Comparison of ENCODE assay signal across 8 cellular contexts in the genomic region with DNA sequence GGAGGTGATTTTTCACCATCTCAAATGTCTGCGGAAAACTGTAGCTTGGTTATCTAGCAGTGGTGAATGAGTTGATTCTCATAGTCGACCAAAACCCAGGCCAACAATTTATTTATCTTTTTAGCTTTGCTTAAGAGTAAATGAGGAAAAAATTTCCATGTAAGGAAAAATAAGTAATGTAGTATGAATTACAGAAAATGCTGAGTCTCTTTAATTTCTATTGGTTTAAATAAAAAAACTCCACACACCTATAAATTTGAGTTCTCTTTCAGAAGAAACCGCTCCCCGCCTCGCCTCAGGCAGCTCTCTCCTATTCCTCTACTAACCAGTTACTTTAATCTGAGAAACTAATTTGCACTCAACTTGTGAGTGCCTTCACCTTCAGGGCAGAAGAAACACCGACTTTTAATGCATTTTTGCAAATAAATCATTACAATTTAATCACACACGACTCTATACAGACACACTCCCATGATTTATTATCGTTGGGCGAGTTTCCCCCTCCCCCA. TPM values are rescaled to one million over a fixed set of nuclear protein-coding genes. Genes with fewer than 3 reads are reported as not detected.
A peak's percentile ranks its signal among the peaks of the same experiment; 100 is the strongest.
DNase-seq lines count a peak whose midpoint lies in the region; ATAC-seq, FAIRE-seq and TF ChIP-seq lines count a peak whose summit lies in the region.

No MANE protein-coding gene starts in this region.

- no peak for FAIRE-seq in HTR-8/SVneo (lab: Jason Lieb, UNC)

- DNase-seq in adrenal gland = no peak
- no peak for DNase-seq in lower lobe of right lung
- DNase-seq in NCI-H2196 (lab: John Stamatoyannopoulos, UW; ENCODE audit: unreplicated experiment) = no peak
- no peak for DNase-seq in HTR-8/SVneo (ENCODE audit: insufficient read length, low spot score)
- DNase-seq in NCI-H2081 (lab: John Stamatoyannopoulos, UW) = no peak

- H3K9me3 ChIP-seq in adrenal gland (replicated peaks in 1 of 3) (peaks cover 0 to 6% (median 0%) of the 10 kb centered on the region in 3 donors), lower lobe of right lung (peaks cover 4% of the 10 kb centered on the region)

- TF ChIP-seq CTCF in GM12875 (IDR thresholded peaks at IDR 0.05; ENCODE audit: borderline replicate concordance, insufficient read depth, low read depth, low read length) = no peak
- no peak for TF ChIP-seq CTCF in adrenal gland (IDR thresholded peaks at IDR 0.05)
- TF ChIP-seq CTCF in lower lobe of right lung (IDR thresholded peaks at IDR 0.05) = no peak

- no peak for TF ChIP-seq POLR2A in adrenal gland (IDR thresholded peaks at IDR 0.05)

- H3K4me3 ChIP-seq in GM12875 (ENCODE audit: low read depth, low read length) (peak overlapping the region; percentile 83), adrenal gland (peak overlapping the region; percentile 34 to 86 (median 64)), lower lobe of right lung (peak overlapping the region; percentile 86)

- H3K27ac ChIP-seq in adrenal gland (peak overlapping the region in 2 of 5 donors; percentile 68 to 75), lower lobe of right lung (no peak overlapping the region)

- no peaks in the 10 kb centered on the region for H3K36me3 ChIP-seq in adrenal gland (replicated peaks in 1 of 2)
- H3K36me3 ChIP-seq in lower lobe of right lung = no peaks in the 10 kb centered on the region

- H3K27me3 ChIP-seq in adrenal gland (peaks cover 41% of the 10 kb centered on the region), lower lobe of right lung (ENCODE audit: low read depth) (peaks cover 49% of the 10 kb centered on the region)

- WGBS in adrenal gland, 4 donors = 8 to 12% (median 11%) methylated on average over 9 of the region's 9 CpGs

- H3K4me1 ChIP-seq in adrenal gland (replicated peaks in 1 of 2) (peaks cover 13 to 35% of the 10 kb centered on the region in 2 donors), lower lobe of right lung (peaks cover 39% of the 10 kb centered on the region)

- intact Hi-C loops in adrenal gland (cut with DNase I) = no loop called here
- intact Hi-C loops in lower lobe of right lung (cut with DNase I) = no loop called here

- peak; percentile 2 for ATAC-seq in HG03064 (IDR thresholded peaks at IDR 0.05; ENCODE audit: low read depth, unreplicated experiment)
- ATAC-seq in lower lobe of right lung = peak in 1 of 2 donors; percentile 22
- no peak for ATAC-seq in HG02588 (IDR thresholded peaks at IDR 0.05; ENCODE audit: unreplicated experiment)

RNA-seq across cellular contexts. Expression of gene RSRC1, which starts 0.5 kb away (rescaled TPM):
- total RNA-seq in adrenal gland = 100 to 1,000 TPM in 1 of 8 donors, 10 to 100 TPM in 7; 21.5 to 125 (median 37.5) TPM
- polyA plus RNA-seq in adrenal gland = 10 to 100 TPM; 12.6 to 45.5 (median 18.7) TPM
- total RNA-seq in lower lobe of right lung = 29.8 TPM

RNA-seq across cellular contexts. Expression of gene SHOX2, which starts 3.1 kb away (rescaled TPM):
- total RNA-seq in adrenal gland (under 1 TPM in 2 of 8 donors, not detected in 6; 0.09 to 0.22 TPM), lower lobe of right lung (0.38 TPM)
- under 1 TPM; 0.04 to 0.40 (median 0.10) TPM for polyA plus RNA-seq in adrenal gland
